ENCODE assay signal across 1 cellular context in genomic region chr22:36462475-36462790, GRCh38.
TF ChIP-seq lines count a peak whose summit lies in the region.

No MANE protein-coding gene starts in this region.

TF ChIP-seq in WTC11, 78 proteins besides CTCF, POLR2A, EP300 and RAD21 (continued from another document):
- no peak for TF ChIP-seq E2F5 (CRISPR knock-in tag; IDR thresholded peaks at IDR 0.05)
- TF ChIP-seq CBFB (CRISPR knock-in tag; IDR thresholded peaks at IDR 0.05; ENCODE audit: low read depth), result no peak
- no peak for TF ChIP-seq AFF4 (CRISPR knock-in tag; IDR thresholded peaks at IDR 0.05; ENCODE audit: borderline replicate concordance)
- TF ChIP-seq ZNF532 (CRISPR knock-in tag; IDR thresholded peaks at IDR 0.05; ENCODE audit: borderline replicate concordance), result no peak
- no peak for TF ChIP-seq SMAD3 (CRISPR knock-in tag; IDR thresholded peaks at IDR 0.05; ENCODE audit: borderline replicate concordance)
- no peak for TF ChIP-seq FOXP4 (CRISPR knock-in tag; IDR thresholded peaks at IDR 0.05)
- TF ChIP-seq ZMAT4 (CRISPR knock-in tag; IDR thresholded peaks at IDR 0.05), result no peak
